In the genomic region with DNA sequence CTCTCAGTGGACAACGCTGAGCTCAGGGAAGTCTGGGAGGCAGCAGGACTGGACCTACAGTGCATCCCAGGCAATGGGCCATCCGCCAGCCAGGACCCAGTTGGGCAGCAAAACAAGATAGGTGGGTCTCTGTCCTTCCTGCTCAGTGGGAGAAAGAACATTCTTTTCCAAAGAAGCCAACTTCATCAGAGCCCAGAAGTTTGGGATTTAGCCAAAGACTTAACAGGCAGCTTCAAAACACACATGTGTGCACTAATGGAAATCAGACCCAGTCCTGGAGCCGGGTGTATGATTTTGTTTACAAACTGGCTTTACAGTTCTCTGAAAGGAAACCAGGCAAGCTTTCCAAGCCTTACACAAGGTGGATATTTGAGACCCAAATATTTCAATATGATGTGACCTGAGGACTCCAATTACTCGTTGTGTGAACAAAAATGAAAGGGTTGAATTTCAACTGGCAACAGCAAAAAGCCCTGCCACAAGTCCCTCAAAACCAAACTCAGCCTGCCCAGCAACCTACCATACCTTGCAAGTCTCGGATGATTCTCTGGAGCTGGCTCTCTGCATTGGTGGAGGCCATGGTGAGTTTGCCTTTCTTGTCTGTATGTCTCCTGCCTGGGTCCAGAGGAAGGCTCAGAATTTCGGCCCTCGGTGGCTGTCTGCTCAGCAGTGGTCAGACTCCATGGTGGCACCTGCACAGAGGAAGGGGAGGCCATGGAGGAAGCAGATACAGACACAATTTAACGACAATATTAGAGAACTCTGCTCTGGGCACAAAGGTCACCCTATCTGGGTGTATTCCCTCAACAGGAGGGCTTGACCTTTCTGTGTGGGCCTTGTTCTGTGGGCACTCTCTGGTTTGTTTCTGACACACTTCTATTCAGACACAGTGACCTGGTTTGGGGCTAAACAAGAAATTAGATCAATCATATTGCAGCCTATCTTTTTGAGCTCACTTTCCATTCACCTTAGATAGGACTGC, we compare ENCODE assay signal across 15 cellular contexts. TPM values are rescaled to one million over a fixed set of nuclear protein-coding genes. Genes with fewer than 3 reads are reported as not detected.
A peak's percentile ranks its signal among the peaks of the same experiment; 100 is the strongest.
DNase-seq lines count a peak whose midpoint lies in the region; ATAC-seq and TF ChIP-seq lines count a peak whose summit lies in the region.
"Had no signal": no experiment of that assay in that cellular context is flagged by ENCODE, and none has a peak within 500 bp of the region (broad histone marks: within the 10 kb centered on the region; RNA-seq: fewer than 3 reads in every experiment).

No MANE protein-coding gene starts in this region.

- H3K36me3 ChIP-seq in osteoblast (ENCODE audit: insufficient read depth, low read length): peaks cover 16% of the 10 kb centered on the region

- H3K4me1 ChIP-seq in osteoblast (ENCODE audit: insufficient read depth, low read length): peaks cover 69% of the 10 kb centered on the region

- peak; percentile 84 for DNase-seq in AG10803 (ENCODE audit: low read depth)
- DNase-seq in NCI-H226: peak; percentile 18
- DNase-seq in fibroblast of pulmonary artery (ENCODE audit: low read depth): peak; percentile 30
- peak; percentile 38 for DNase-seq in osteoblast (ENCODE audit: insufficient read length, low spot score, missing footprints)
- no peak for DNase-seq in activated CD4-positive, alpha-beta T cell treated with anti-CD3 and anti-CD28 coated beads, Interleukin-2, amount 50 U/mL, for 48 hours
- DNase-seq in RPMI8226: no peak
- DNase-seq: activated naive CD4-positive, alpha-beta T cell treated with anti-CD3 and anti-CD28 coated beads, Interleukin-2, amount 50 U/mL, for 16 hours; mammary epithelial cell; NCI-H187; PC-3; stimulated activated CD4-positive, alpha-beta T cell treated with anti-CD3 and anti-CD28 coated beads, Interleukin-12 subunit alpha, Interleukin-12 subunit beta, amount 100 ng/mL, for 4 hours had no signal

- no peaks in the 10 kb centered on the region for H3K9me3 ChIP-seq in osteoblast (ENCODE audit: low read depth, low read length)

- peaks cover 29% of the 10 kb centered on the region for H3K79me2 ChIP-seq in osteoblast (ENCODE audit: insufficient read depth, low read length)

- TF ChIP-seq CTCF in AG10803 (conservative IDR thresholded peaks at IDR 0.05; ENCODE audit: low read length) (no peak), fibroblast of pulmonary artery (IDR thresholded peaks at IDR 0.05; ENCODE audit: low read length, missing control alignments) (no peak), osteoblast (IDR thresholded peaks at IDR 0.05; ENCODE audit: extremely low read depth, low read depth, low read length) (no peak)

- H3K27ac ChIP-seq in osteoblast (ENCODE audit: low read depth, low read length): peak overlapping the region; percentile 90
- H3K27ac ChIP-seq: epithelial cell of prostate had no signal

- H4K20me1 ChIP-seq in osteoblast (ENCODE audit: insufficient read depth, low read length): peaks cover 15% of the 10 kb centered on the region

- H3K4me3 ChIP-seq in AG10803 (ENCODE audit: low read length): no peak overlapping the region
- no peak overlapping the region for H3K4me3 ChIP-seq in fibroblast of pulmonary artery (replicated peaks; ENCODE audit: low read depth, low read length)
- no peak overlapping the region for H3K4me3 ChIP-seq in osteoblast (ENCODE audit: insufficient read depth, low read length)

- no peaks in the 10 kb centered on the region for H3K27me3 ChIP-seq in osteoblast (ENCODE audit: insufficient read depth, low read length)

- H2AFZ ChIP-seq in osteoblast (ENCODE audit: low read length): no peak overlapping the region

- ATAC-seq in GM19452 (IDR thresholded peaks at IDR 0.05; ENCODE audit: unreplicated experiment): no peak
- no peak for ATAC-seq in HG03175 (IDR thresholded peaks at IDR 0.05; ENCODE audit: unreplicated experiment)
- ATAC-seq: PC-3, WTC11 had no signal

- no peak overlapping the region for H3K4me2 ChIP-seq in osteoblast (ENCODE audit: insufficient read depth, low read length)

RNA-seq across cellular contexts. Expression of a gene that starts 11.0 kb away (rescaled TPM):
- total RNA-seq in osteoblast: 22.7 and 25.0 TPM in 2 replicates

RNA-seq across cellular contexts. Expression of a gene that starts 41.4 kb away (rescaled TPM):
- not detected in 2 replicates for total RNA-seq in osteoblast
- total RNA-seq: mammary epithelial cell, PC-3, WTC11 had no signal

RNA-seq across cellular contexts. Expression of a gene that starts 42.7 kb away (rescaled TPM):
- total RNA-seq in osteoblast: not detected in 2 replicates
- total RNA-seq: mammary epithelial cell, PC-3 had no signal

Comparison
In these comparisons a context has a peak if more than half of its experiments do, and no peak if none do; other contexts are left out.
1. DNase-seq: peak in AG10803 (single experiment), NCI-H226 (single experiment), fibroblast of pulmonary artery (single experiment) and osteoblast (single experiment); none in activated CD4-positive, alpha-beta T cell treated with anti-CD3 and anti-CD28 coated beads, Interleukin-2, amount 50 U/mL, for 48 hours (0 of 2) and RPMI8226 (single experiment).